ENCODE assay signal across 8 cellular contexts in genomic region chr11:59551651-59552521, GRCh38. TPM values are rescaled to one million over a fixed set of nuclear protein-coding genes. Genes with fewer than 3 reads are reported as not detected.
DNase-seq lines count a peak whose midpoint lies in the region; ATAC-seq and TF ChIP-seq lines count a peak whose summit lies in the region.

No MANE protein-coding gene starts in this region.

- H3K79me2 ChIP-seq in ACC112 (ENCODE audit: control insufficient read depth, insufficient read depth, low read length, unreplicated experiment): no peaks in the 10 kb centered on the region

- no peaks in the 10 kb centered on the region for H3K9me3 Mint-ChIP-seq in central memory CD8-positive, alpha-beta T cell

- H3K36me3 Mint-ChIP-seq in central memory CD8-positive, alpha-beta T cell (ENCODE audit: insufficient read depth): peaks cover 33% of the 10 kb centered on the region

- CTCF ChIA-PET in Panc1 (lab: Charles Lee): no interaction called here

- in situ Hi-C loops in Panc1 (cut with HindIII; ENCODE audit: low pct_unique_long_range_greater_than_20kb, low sequenced_read_pairs): no loop called here

- TF ChIP-seq CTCF in Panc1 (IDR thresholded peaks at IDR 0.05) (no peak), lower leg skin (IDR thresholded peaks at IDR 0.05) (no peak), thoracic aorta (IDR thresholded peaks at IDR 0.05) (no peak)

- H3K27ac Mint-ChIP-seq in central memory CD8-positive, alpha-beta T cell (ENCODE audit: low read depth): peak overlapping the region; percentile 100

- DNase-seq in H4 (ENCODE audit: low spot score) (peak; percentile 76), Panc1 (ENCODE audit: low read depth, low spot score) (no peak), lower leg skin (ENCODE audit: low spot score in 2 of 2) (peak; percentile 40 to 83), thoracic aorta (ENCODE audit: low spot score) (no peak)
- no peak for DNase-seq in central memory CD8-positive, alpha-beta T cell (ENCODE audit: low spot score in 2 of 2)

- POLR2A ChIA-PET in Panc1 (lab: Charles Lee): no interaction called here

- H3K4me1 ChIP-seq in ACC112 (ENCODE audit: control insufficient read depth, insufficient read depth, low read length, unreplicated experiment) (no peaks in the 10 kb centered on the region), Panc1 (ENCODE audit: control insufficient read depth, insufficient read depth, low read length) (peaks cover 12% of the 10 kb centered on the region), thoracic aorta (ENCODE audit: control insufficient read depth in 1 of 2, low read depth in 2 of 2) (peaks cover 0 to 6% of the 10 kb centered on the region in 2 donors)

- H3K27me3 ChIP-seq in ACC112 (ENCODE audit: insufficient read depth, low read length) (no peaks in the 10 kb centered on the region), Panc1 (ENCODE audit: control insufficient read depth, insufficient read depth, low read length) (no peaks in the 10 kb centered on the region), thoracic aorta (replicated peaks; ENCODE audit: insufficient read depth) (no peaks in the 10 kb centered on the region)

- intact Hi-C loops in Panc1 (cut with micrococcal nuclease; ENCODE audit: unreplicated experiment) (loop anchor here (5.0 to 10.0 kb wide), 2 partner anchors 115 to 223 kb away; partner anchors contain the start of gene PATL1), lower leg skin (cut with DNase I; ENCODE audit: low total_unique reads) (no loop called here)

- BruUV-seq in Panc1 (replicated peaks; lab: Mats Ljungman, UMichigan): no TSS peak

- no peak for TF ChIP-seq POLR2A in lower leg skin (IDR thresholded peaks at IDR 0.05)

- 25 to 31% methylated on average over 30 of the region's 30 CpGs for WGBS in lower leg skin, 2 donors

- ATAC-seq in Panc1 (peak; percentile 48), thoracic aorta (ENCODE audit: insufficient number of reproducible peaks, low FRiP score, low read depth) (no peak), GM21381 (IDR thresholded peaks at IDR 0.05; ENCODE audit: unreplicated experiment) (no peak), GM19395 (IDR thresholded peaks at IDR 0.05; ENCODE audit: unreplicated experiment) (no peak)
- no peak for ATAC-seq in central memory CD8-positive, alpha-beta T cell (replicated peaks; ENCODE audit: extremely low read depth, poor library complexity, severe bottlenecking)

- H3K27ac ChIP-seq in ACC112 (ENCODE audit: low read depth, low read length): peak overlapping the region; percentile 91
- H3K27ac ChIP-seq in Panc1 (ENCODE audit: low read length): peak overlapping the region; percentile 94
- peak overlapping the region; percentile 77 to 84 for H3K27ac ChIP-seq in thoracic aorta

- peak overlapping the region; percentile 87 for H2AFZ ChIP-seq in ACC112 (ENCODE audit: low read length, unreplicated experiment)

- H3K4me3 Mint-ChIP-seq in central memory CD8-positive, alpha-beta T cell: peak overlapping the region; percentile 95

- H3K4me3 ChIP-seq in ACC112 (ENCODE audit: low read depth, low read length): peak overlapping the region; percentile 85
- H3K4me3 ChIP-seq in Panc1 (ENCODE audit: low read depth in 2 of 2, low read length in 2 of 2): peak overlapping the region; percentile 89 to 95
- H3K4me3 ChIP-seq in lower leg skin (ENCODE audit: low read depth, poor library complexity, severe bottlenecking): peak overlapping the region; percentile 43
- H3K4me3 ChIP-seq in thoracic aorta: peak overlapping the region; percentile 74

- peaks cover 9% of the 10 kb centered on the region for H3K27me3 Mint-ChIP-seq in central memory CD8-positive, alpha-beta T cell

- peaks cover 42% of the 10 kb centered on the region for H3K4me1 Mint-ChIP-seq in central memory CD8-positive, alpha-beta T cell

- H3K9me3 ChIP-seq in Panc1 (ENCODE audit: control insufficient read depth, insufficient read depth, low read depth, low read length): no peaks in the 10 kb centered on the region
- H3K9me3 ChIP-seq in thoracic aorta: no peaks in the 10 kb centered on the region

- H3K36me3 ChIP-seq in ACC112 (ENCODE audit: insufficient read depth, low read length): no peaks in the 10 kb centered on the region
- no peaks in the 10 kb centered on the region for H3K36me3 ChIP-seq in Panc1 (ENCODE audit: control insufficient read depth, insufficient read depth, low read length)
- no peaks in the 10 kb centered on the region for H3K36me3 ChIP-seq in thoracic aorta

RNA-seq across cellular contexts. Expression of gene OR4D9, which starts 40.5 kb away (rescaled TPM):
- not detected in 2 replicates for total RNA-seq in H4 (2014; rRNA removed; shearing (Covaris generic))
- total RNA-seq in Panc1 (2021; ENCODE audit: unreplicated experiment): not detected
- polyA plus RNA-seq in Panc1 (2012; ENCODE audit: insufficient read length): not detected
- not detected for total RNA-seq in lower leg skin
- total RNA-seq in thoracic aorta: not detected

RNA-seq across cellular contexts. Expression of gene OR4D11, which starts 48.5 kb away (rescaled TPM):
- not detected in 2 replicates for total RNA-seq in H4 (2014; rRNA removed; shearing (Covaris generic))
- not detected for total RNA-seq in Panc1 (2021; ENCODE audit: unreplicated experiment)
- polyA plus RNA-seq in Panc1 (2012; ENCODE audit: insufficient read length): not detected
- total RNA-seq in lower leg skin: not detected
- not detected for total RNA-seq in thoracic aorta

Comparison
In these comparisons a context has a peak if more than half of its experiments do, and no peak if none do; other contexts are left out.
1. DNase-seq: peak in H4 (single experiment) and lower leg skin (2 of 2); none in Panc1 (single experiment), central memory CD8-positive, alpha-beta T cell (0 of 2) and thoracic aorta (single experiment).
2. Peak in every context shown above with its lines, with median percentiles within 50 percentile points of each other: H3K27ac ChIP-seq and H3K4me3 ChIP-seq.